In the genomic region with DNA sequence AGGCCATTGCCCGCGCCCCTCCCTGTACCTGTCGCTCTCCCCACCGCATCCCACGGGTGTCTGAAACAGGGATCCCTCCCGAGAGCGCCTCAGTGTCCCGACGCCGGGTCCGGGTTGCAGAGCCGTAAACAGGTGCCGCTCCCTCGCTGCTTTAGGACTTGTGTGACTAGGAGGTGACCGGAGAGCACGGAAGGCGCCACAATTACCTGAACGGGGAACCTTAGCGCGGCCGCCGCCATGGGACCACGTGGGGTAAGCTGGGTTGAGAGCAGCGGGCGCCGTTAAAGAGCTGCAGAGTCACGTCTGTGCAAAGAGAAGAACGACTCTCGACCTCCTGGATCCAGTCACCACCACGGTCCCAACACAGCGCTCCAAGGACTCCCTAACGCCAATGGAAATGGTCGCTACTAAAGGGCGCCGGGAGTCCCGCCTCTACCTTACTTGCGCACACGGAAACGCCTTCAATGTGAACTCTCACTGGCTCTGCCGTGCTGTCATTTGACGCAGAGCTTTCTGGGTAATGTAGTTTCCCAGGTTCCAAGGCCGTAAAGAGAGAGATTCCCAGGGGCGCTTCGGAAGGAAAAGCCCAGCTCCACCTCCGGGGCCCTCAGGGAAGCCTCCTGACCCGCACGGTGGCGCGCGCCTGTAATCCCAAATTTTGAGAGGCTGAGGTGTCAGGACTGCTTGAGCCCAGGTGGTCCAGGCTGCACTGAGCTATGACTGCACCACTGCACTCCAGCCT, we compare ENCODE assay signal across 8 cellular contexts. TPM values are rescaled to one million over a fixed set of nuclear protein-coding genes. Genes with fewer than 3 reads are reported as not detected.
DNase-seq lines count a peak whose midpoint lies in the region; ATAC-seq, FAIRE-seq and TF ChIP-seq lines count a peak whose summit lies in the region.

A gene (minus strand): TSS at position 409 of the 742 bp plus-strand sequence. CDS start 170 bp downstream, at position 239.

- peak in 1 of 4 experiments; percentile 24 for TF ChIP-seq CTCF in prostate gland (IDR thresholded peaks at IDR 0.05)

- WGBS in prostate gland: under 1% methylated on average over 49 of the region's 50 CpGs

- DNase-seq in NCI-H1436 treated with DMSO at 0.1 percent for 48 hours (lab: John Stamatoyannopoulos, UW) (peak; percentile 82), amygdala (lab: John Stamatoyannopoulos, UW) (peak in 55 of 56 donors; percentile 5 to 93 (median 75)), left ventricle myocardium superior (peak; percentile 88), prostate gland (ENCODE audit: low spot score) (peak; percentile 91), urothelium cell line (ENCODE audit: low spot score) (peak; percentile 86)

- peak; percentile 68 for TF ChIP-seq POLR2A in GM10847 (IDR thresholded peaks at IDR 0.05; ENCODE audit: extremely low read depth, insufficient read length)
- peak; percentile 96 for TF ChIP-seq POLR2A in prostate gland (IDR thresholded peaks at IDR 0.05)

- no peaks in the 10 kb centered on the region for H3K36me3 ChIP-seq in prostate gland

- no peak for FAIRE-seq in urothelium cell line (lab: Jason Lieb, UNC)

- H3K4me1 ChIP-seq in prostate gland (replicated peaks): peaks cover 9% of the 10 kb centered on the region

- ATAC-seq in HG02759 (IDR thresholded peaks at IDR 0.05; ENCODE audit: unreplicated experiment) (peak; percentile 73), left ventricle myocardium superior (peak; percentile 92)

- peak within 1 kb of the TSS; percentile 65 to 73 for H3K4me3 ChIP-seq in prostate gland

- H3K9me3 ChIP-seq in prostate gland: no peaks in the 10 kb centered on the region

- peak within 1 kb of the TSS; percentile 82 to 84 for H3K27ac ChIP-seq in prostate gland

- intact Hi-C loops in T-helper 1 cell treated with Interleukin-12 subunit alpha and Interleukin-12 subunit beta and Interleukin-4 antibody, amounts not matched to agents 30 ng/mL and 1 ng/mL, for 36 hours (cut with micrococcal nuclease): loop anchor here (1.0 to 10.0 kb wide), 16 partner anchors 35 to 574 kb away; a partner anchor contains a TSS
- intact Hi-C loops in left ventricle myocardium superior (cut with micrococcal nuclease) (no loop called here), prostate gland (cut with DNase I) (no loop called here)

- H3K27me3 ChIP-seq in prostate gland (replicated peaks; ENCODE audit: insufficient read depth): no peaks in the 10 kb centered on the region

RNA-seq across cellular contexts. Expression of the gene that starts here (rescaled TPM):
- 10.4 and 11.0 TPM in 2 replicates for total RNA-seq in T-helper 1 cell treated with Interleukin-12 subunit alpha and Interleukin-12 subunit beta and Interleukin-4 antibody, amounts not matched to agents 30 ng/mL and 1 ng/mL, for 36 hours
- total RNA-seq in left ventricle myocardium superior (5.5 TPM), prostate gland (10 to 100 TPM; 22.0 to 54.9 TPM)

Comparison
In these comparisons a context has a peak if more than half of its experiments do, and no peak if none do; other contexts are left out.
1. Peak in every context shown above with its lines: DNase-seq, ATAC-seq, H3K4me3 ChIP-seq and H3K27ac ChIP-seq.